Comparison of ENCODE assay signal across 16 cellular contexts in the genomic region with DNA sequence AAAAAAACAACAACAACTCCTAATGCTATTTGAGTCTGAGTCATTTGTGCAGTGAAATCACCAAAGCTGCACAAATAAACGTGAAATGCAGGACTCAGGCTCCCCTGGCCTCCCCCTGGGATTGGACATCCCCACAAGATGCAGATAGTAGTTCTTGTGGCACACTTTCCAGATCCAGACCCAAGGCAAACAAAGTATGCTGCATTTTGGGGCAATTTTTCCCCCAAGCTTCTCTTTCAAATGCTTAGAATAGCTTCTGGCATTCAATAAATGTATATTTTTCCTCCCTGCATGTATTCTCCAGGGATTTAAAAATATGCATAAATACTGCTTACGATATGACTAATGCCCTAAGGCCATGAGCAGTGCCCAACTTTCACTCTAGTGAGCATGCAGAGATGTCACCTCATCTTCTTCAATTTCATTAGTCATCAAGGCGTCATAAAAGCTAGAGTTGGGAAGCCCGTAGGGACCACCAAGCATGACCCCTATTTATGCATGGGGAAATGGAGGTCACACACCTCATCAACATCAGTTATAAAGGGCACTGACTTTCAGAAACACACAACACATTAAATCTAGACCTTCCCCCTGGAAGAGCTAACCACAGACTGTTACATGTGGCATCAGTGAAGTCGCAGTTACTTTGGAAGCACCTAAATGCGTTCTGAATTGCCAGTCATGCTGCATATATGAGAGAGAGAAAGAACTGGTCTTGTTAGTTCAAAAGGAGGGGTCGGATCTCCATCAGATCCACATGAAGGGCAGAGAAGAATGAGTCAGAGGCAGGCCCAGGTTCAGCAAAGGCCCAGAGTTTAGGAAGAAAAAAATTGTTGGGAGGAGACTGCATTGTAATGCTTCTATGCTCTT.
A peak's percentile ranks its signal among the peaks of the same experiment; 100 is the strongest.
DNase-seq lines count a peak whose midpoint lies in the region; ATAC-seq and TF ChIP-seq lines count a peak whose summit lies in the region.
"Had no signal": no experiment of that assay in that cellular context is flagged by ENCODE, and none has a peak within 500 bp of the region (broad histone marks: within the 10 kb centered on the region; RNA-seq: fewer than 3 reads in every experiment).

No MANE protein-coding gene starts in this region.

- H3K27ac ChIP-seq in ACC112 (ENCODE audit: low read depth, low read length) (peak overlapping the region; percentile 92), SJSA1 (peak overlapping the region; percentile 72)
- H3K27ac ChIP-seq: BLaER1 treated with 17β-estradiol and CSF1 and Interleukin-3, amounts not matched to agents 10 nM and 100 nM; body of pancreas had no signal

- no peaks in the 10 kb centered on the region for H3K36me3 ChIP-seq in ACC112 (ENCODE audit: insufficient read depth, low read length)
- no peaks in the 10 kb centered on the region for H3K36me3 ChIP-seq in SJSA1
- H3K36me3 ChIP-seq: BLaER1 treated with 17β-estradiol and CSF1 and Interleukin-3, amounts not matched to agents 10 nM and 100 nM had no signal

- H3K79me2 ChIP-seq in ACC112 (ENCODE audit: control insufficient read depth, insufficient read depth, low read length, unreplicated experiment) = no peaks in the 10 kb centered on the region

- no peaks in the 10 kb centered on the region for H3K27me3 ChIP-seq in ACC112 (ENCODE audit: insufficient read depth, low read length)
- no peaks in the 10 kb centered on the region for H3K27me3 ChIP-seq in SJSA1 (replicated peaks)
- H3K27me3 ChIP-seq: BLaER1 treated with 17β-estradiol and CSF1 and Interleukin-3, amounts not matched to agents 10 nM and 100 nM; body of pancreas had no signal

- ATAC-seq in GM21619 (IDR thresholded peaks at IDR 0.05; ENCODE audit: unreplicated experiment) = peak; percentile 41
- ATAC-seq: activated T-cell treated with anti-CD3 and anti-CD28 coated beads, Interleukin-2, amount 50 U/mL, for 72 hours; body of pancreas had no signal

- H3K4me3 ChIP-seq in ACC112 (ENCODE audit: low read depth, low read length) (peak overlapping the region; percentile 36), SJSA1 (no peak overlapping the region), fibroblast of mammary gland (ENCODE audit: control insufficient read depth, low read depth, low read length) (no peak overlapping the region)
- H3K4me3 ChIP-seq: BLaER1 treated with 17β-estradiol and CSF1 and Interleukin-3, amounts not matched to agents 10 nM and 100 nM; body of pancreas had no signal

- TF ChIP-seq CTCF in fibroblast of mammary gland (conservative IDR thresholded peaks at IDR 0.05; ENCODE audit: control insufficient read depth, insufficient read depth, low read depth, low read length) = no peak

- DNase-seq in SJSA1 (ENCODE audit: low read depth in 1 of 2, low spot score in 2 of 2) (peak; percentile 71 to 87), fibroblast of mammary gland (ENCODE audit: low read depth) (peak; percentile 95), NCI-H2029 (lab: John Stamatoyannopoulos, UW) (no peak), NCI-H2196 (lab: John Stamatoyannopoulos, UW; ENCODE audit: unreplicated experiment) (no peak), NCI-H1417 (lab: John Stamatoyannopoulos, UW) (no peak), NCI-H1048 (lab: John Stamatoyannopoulos, UW) (no peak)
- DNase-seq: activated CD4-positive, alpha-beta T cell treated with anti-CD3 and anti-CD28 coated beads for 4 hours; activated T-cell treated with anti-CD3 and anti-CD28 coated beads, Interleukin-2, amount 50 U/mL, for 72 hours; body of pancreas; GF-D8; Karpas-422; stimulated activated CD4-positive, alpha-beta T cell treated with anti-CD3 and anti-CD28 coated beads, Interleukin-1b, Interleukin-23, amount 100 ng/mL, for 48 hours; T-helper 1 cell had no signal

- H2AFZ ChIP-seq in ACC112 (ENCODE audit: low read length, unreplicated experiment) = no peak overlapping the region

- no peaks in the 10 kb centered on the region; the same call in 1 of the 2 replicates for H3K9me3 ChIP-seq in SJSA1 (replicated peaks)
- H3K9me3 ChIP-seq: body of pancreas had no signal

- H3K4me1 ChIP-seq in ACC112 (ENCODE audit: control insufficient read depth, insufficient read depth, low read length, unreplicated experiment) = peaks cover 31% of the 10 kb centered on the region
- peaks cover 33% of the 10 kb centered on the region for H3K4me1 ChIP-seq in SJSA1 (replicated peaks)
- H3K4me1 ChIP-seq: body of pancreas had no signal

Comparison
In these comparisons a context has a peak if more than half of its experiments do, and no peak if none do; other contexts are left out.
1. DNase-seq: peak in SJSA1 (2 of 2) and fibroblast of mammary gland (single experiment); none in NCI-H2029 (single experiment), NCI-H2196 (single experiment), NCI-H1417 (0 of 3) and NCI-H1048 (single experiment).